ENCODE assay signal across 40 cellular contexts in genomic region chr11:95417832-95418231, GRCh38.
"Had no signal": no experiment of that assay in that cellular context is flagged by ENCODE, and none has a peak within 500 bp of the region (broad histone marks: within the 10 kb centered on the region; RNA-seq: fewer than 3 reads in every experiment).

No MANE protein-coding gene starts in this region.

- H3K4me1 ChIP-seq: adrenal gland, ascending aorta, body of pancreas, breast epithelium had no signal

- H3K27me3 ChIP-seq: ascending aorta, body of pancreas, brain microvascular endothelial cell, breast epithelium, cardiac muscle cell had no signal

- H3K27ac ChIP-seq: adrenal gland, ascending aorta, body of pancreas, brain microvascular endothelial cell, breast epithelium, cardiac muscle cell had no signal

- H3K4me3 ChIP-seq: adrenal gland, ascending aorta, body of pancreas, breast epithelium, cardiac muscle cell had no signal

- ATAC-seq: activated naive CD4-positive, alpha-beta T cell treated with anti-CD3 and anti-CD28 coated beads, Interleukin-2, amount 50 U/mL, for 72 hours; activated naive CD8-positive, alpha-beta T cell treated with anti-CD3 and anti-CD28 coated beads, Interleukin-2, amount 50 U/mL, for 24 hours; activated T-cell treated with anti-CD3 and anti-CD28 coated beads, Interleukin-2, amount 50 U/mL, for 4 hours; activated T-cell treated with anti-CD3 and anti-CD28 coated beads, Interleukin-2, amount 50 U/mL, for 72 hours; activated T-helper 17 cell treated with anti-CD3 and anti-CD28 coated beads, Interleukin-2, amount 50 U/mL, for 72 hours; body of pancreas had no signal

- H3K36me3 Mint-ChIP-seq: activated naive CD4-positive, alpha-beta T cell treated with anti-CD3 and anti-CD28 coated beads, Interleukin-2, amount 10 ng/mL, durations not matched to agents 7 days and 5 days; activated naive CD4-positive, alpha-beta T cell treated with anti-CD3 and anti-CD28 coated beads, Interleukin-2, amount 50 U/mL, for 24 hours; activated naive CD4-positive, alpha-beta T cell treated with anti-CD3 and anti-CD28 coated beads, Interleukin-2, amount 50 U/mL, for 72 hours; activated naive CD8-positive, alpha-beta T cell; activated naive CD8-positive, alpha-beta T cell treated with anti-CD3 and anti-CD28 coated beads for 36 hours; activated naive CD8-positive, alpha-beta T cell treated with anti-CD3 and anti-CD28 coated beads, Interleukin-2, amount 10 ng/mL, durations not matched to agents 7 days and 5 days; brain had no signal

- H3K9me3 ChIP-seq: adrenal gland, ascending aorta, body of pancreas, breast epithelium had no signal

- H3K4me3 Mint-ChIP-seq: activated naive CD4-positive, alpha-beta T cell treated with anti-CD3 and anti-CD28 coated beads for 36 hours; activated naive CD4-positive, alpha-beta T cell treated with anti-CD3 and anti-CD28 coated beads, Interleukin-2, amount 10 ng/mL, durations not matched to agents 7 days and 5 days; activated naive CD4-positive, alpha-beta T cell treated with anti-CD3 and anti-CD28 coated beads, Interleukin-2, amount 50 U/mL, for 24 hours; activated naive CD8-positive, alpha-beta T cell; activated naive CD8-positive, alpha-beta T cell treated with anti-CD3 and anti-CD28 coated beads for 36 hours; activated naive CD8-positive, alpha-beta T cell treated with anti-CD3 and anti-CD28 coated beads, Interleukin-2, amount 10 ng/mL, durations not matched to agents 7 days and 5 days; activated naive CD8-positive, alpha-beta T cell treated with anti-CD3 and anti-CD28 coated beads, Interleukin-2, amount 50 U/mL, for 24 hours; activated T-cell treated with anti-CD3 and anti-CD28 coated beads, Interleukin-2, amount 50 U/mL, for 24 hours; activated T-cell treated with anti-CD3 and anti-CD28 coated beads, Interleukin-2, amount 50 U/mL, for 4 hours; activated T-cell treated with anti-CD3 and anti-CD28 coated beads, Interleukin-2, amount 50 U/mL, for 72 hours; activated T-helper 1 cell treated with anti-CD3 and anti-CD28 coated beads, Interleukin-12 subunit alpha, Interleukin-12 subunit beta, Interleukin-2, Interleukin-4 antibody, amounts not matched to agents 30 ng/mL and 10 ng/mL and 1 ng/mL, durations not matched to agents 14 hours and 24 hours and 36 hours; activated T-helper 17 cell treated with anti-CD3 and anti-CD28 coated beads, Interleukin-2, amount 50 U/mL, for 72 hours; brain; central memory CD8-positive, alpha-beta T cell had no signal

- H3K27me3 Mint-ChIP-seq: activated naive CD4-positive, alpha-beta T cell treated with anti-CD3 and anti-CD28 coated beads, Interleukin-2, amount 50 U/mL, for 24 hours; activated naive CD8-positive, alpha-beta T cell; activated naive CD8-positive, alpha-beta T cell treated with anti-CD3 and anti-CD28 coated beads for 36 hours; activated naive CD8-positive, alpha-beta T cell treated with anti-CD3 and anti-CD28 coated beads, Interleukin-2, amount 50 U/mL, for 24 hours; activated T-cell treated with anti-CD3 and anti-CD28 coated beads, Interleukin-2, amount 50 U/mL, for 24 hours; activated T-helper 17 cell treated with anti-CD3 and anti-CD28 coated beads, Interleukin-2, amount 50 U/mL, for 72 hours; central memory CD8-positive, alpha-beta T cell had no signal

- H3K27ac Mint-ChIP-seq: activated naive CD4-positive, alpha-beta T cell treated with anti-CD3 and anti-CD28 coated beads for 36 hours; activated naive CD4-positive, alpha-beta T cell treated with anti-CD3 and anti-CD28 coated beads, Interleukin-2, amount 10 ng/mL, durations not matched to agents 7 days and 5 days; activated naive CD4-positive, alpha-beta T cell treated with anti-CD3 and anti-CD28 coated beads, Interleukin-2, amount 50 U/mL, for 24 hours; activated naive CD4-positive, alpha-beta T cell treated with anti-CD3 and anti-CD28 coated beads, Interleukin-2, amount 50 U/mL, for 72 hours; activated naive CD8-positive, alpha-beta T cell; activated naive CD8-positive, alpha-beta T cell treated with anti-CD3 and anti-CD28 coated beads for 36 hours; activated naive CD8-positive, alpha-beta T cell treated with anti-CD3 and anti-CD28 coated beads, Interleukin-2, amount 10 ng/mL, durations not matched to agents 7 days and 5 days; activated naive CD8-positive, alpha-beta T cell treated with anti-CD3 and anti-CD28 coated beads, Interleukin-2, amount 50 U/mL, for 24 hours; activated T-cell treated with anti-CD3 and anti-CD28 coated beads, Interleukin-2, amount 50 U/mL, for 24 hours; activated T-cell treated with anti-CD3 and anti-CD28 coated beads, Interleukin-2, amount 50 U/mL, for 72 hours; activated T-helper 1 cell treated with anti-CD3 and anti-CD28 coated beads, Interleukin-12 subunit alpha, Interleukin-12 subunit beta, Interleukin-2, Interleukin-4 antibody, amounts not matched to agents 30 ng/mL and 10 ng/mL and 1 ng/mL, durations not matched to agents 14 hours and 24 hours and 36 hours; activated T-helper 17 cell treated with anti-CD3 and anti-CD28 coated beads, Interleukin-2, amount 50 U/mL, for 72 hours; activated T-helper 2 cell treated with anti-CD3 and anti-CD28 coated beads, Interferon-gamma antibody, Interleukin-2, Interleukin-4, amounts not matched to agents 10 μg/mL and 5 μg/mL and 100 μg/mL, durations not matched to agents 14 hours and 24 hours and 36 hours; brain had no signal

- H3K4me1 Mint-ChIP-seq: activated naive CD4-positive, alpha-beta T cell treated with anti-CD3 and anti-CD28 coated beads, Interleukin-2, amount 10 ng/mL, durations not matched to agents 7 days and 5 days; activated naive CD4-positive, alpha-beta T cell treated with anti-CD3 and anti-CD28 coated beads, Interleukin-2, amount 50 U/mL, for 24 hours; activated naive CD8-positive, alpha-beta T cell treated with anti-CD3 and anti-CD28 coated beads for 36 hours; activated naive CD8-positive, alpha-beta T cell treated with anti-CD3 and anti-CD28 coated beads, Interleukin-2, amount 50 U/mL, for 24 hours; activated T-helper 17 cell treated with anti-CD3 and anti-CD28 coated beads, Interleukin-2, amount 50 U/mL, for 72 hours; central memory CD8-positive, alpha-beta T cell had no signal

- H3K9me3 Mint-ChIP-seq: activated naive CD4-positive, alpha-beta T cell treated with anti-CD3 and anti-CD28 coated beads for 36 hours; activated naive CD4-positive, alpha-beta T cell treated with anti-CD3 and anti-CD28 coated beads, Interleukin-2, amount 10 ng/mL, durations not matched to agents 7 days and 5 days; activated naive CD4-positive, alpha-beta T cell treated with anti-CD3 and anti-CD28 coated beads, Interleukin-2, amount 50 U/mL, for 24 hours; activated naive CD8-positive, alpha-beta T cell treated with anti-CD3 and anti-CD28 coated beads for 36 hours; activated naive CD8-positive, alpha-beta T cell treated with anti-CD3 and anti-CD28 coated beads, Interleukin-2, amount 50 U/mL, for 24 hours; activated T-cell treated with anti-CD3 and anti-CD28 coated beads, Interleukin-2, amount 50 U/mL, for 24 hours; activated T-cell treated with anti-CD3 and anti-CD28 coated beads, Interleukin-2, amount 50 U/mL, for 4 hours; activated T-helper 1 cell treated with anti-CD3 and anti-CD28 coated beads, Interleukin-12 subunit alpha, Interleukin-12 subunit beta, Interleukin-2, Interleukin-4 antibody, amounts not matched to agents 30 ng/mL and 10 ng/mL and 1 ng/mL, durations not matched to agents 14 hours and 24 hours and 36 hours; activated T-helper 17 cell treated with anti-CD3 and anti-CD28 coated beads, Interleukin-2, amount 50 U/mL, for 72 hours; activated T-helper 2 cell treated with anti-CD3 and anti-CD28 coated beads, Interferon-gamma antibody, Interleukin-2, Interleukin-4, amounts not matched to agents 10 μg/mL and 5 μg/mL and 100 μg/mL, durations not matched to agents 14 hours and 24 hours and 36 hours; central memory CD8-positive, alpha-beta T cell had no signal

- FAIRE-seq: astrocyte, bronchial epithelial cell had no signal

- H3K36me3 ChIP-seq: adrenal gland, ascending aorta, brain microvascular endothelial cell, breast epithelium, cardiac muscle cell had no signal

- DNase-seq: activated effector memory CD4-positive, alpha-beta T cell treated with anti-CD3 and anti-CD28 coated beads, Interleukin-2, amount 50 U/mL, for 16 hours; activated effector memory CD4-positive, alpha-beta T cell treated with Interleukin-2 at 50 U/mL for 16 hours; activated gamma-delta T cell; activated gamma-delta T cell treated with Interleukin-2 at 50 U/mL for 16 hours; activated naive CD4-positive, alpha-beta T cell; activated naive CD4-positive, alpha-beta T cell treated with anti-CD3 and anti-CD28 coated beads for 36 hours; activated naive CD4-positive, alpha-beta T cell treated with anti-CD3 and anti-CD28 coated beads, Interleukin-2, amount 10 ng/mL, durations not matched to agents 7 days and 5 days; activated naive CD4-positive, alpha-beta T cell treated with anti-CD3 and anti-CD28 coated beads, Interleukin-2, amount 50 U/mL, for 16 hours; activated naive CD4-positive, alpha-beta T cell treated with Interleukin-2 at 50 U/mL for 16 hours; activated naive CD8-positive, alpha-beta T cell treated with anti-CD3 and anti-CD28 coated beads for 36 hours; activated naive CD8-positive, alpha-beta T cell treated with anti-CD3 and anti-CD28 coated beads, Interleukin-2, amount 10 ng/mL, durations not matched to agents 7 days and 5 days; activated naive CD8-positive, alpha-beta T cell treated with anti-CD3 and anti-CD28 coated beads, Interleukin-2, amount 50 U/mL, for 24 hours; activated T-cell treated with anti-CD3 and anti-CD28 coated beads, Interleukin-2, amount 50 U/mL, for 1 hour; activated T-cell treated with anti-CD3 and anti-CD28 coated beads, Interleukin-2, amount 50 U/mL, for 24 hours; activated T-cell treated with anti-CD3 and anti-CD28 coated beads, Interleukin-2, amount 50 U/mL, for 4 hours; activated T-cell treated with anti-CD3 and anti-CD28 coated beads, Interleukin-2, amount 50 U/mL, for 48 hours; activated T-cell treated with anti-CD3 and anti-CD28 coated beads, Interleukin-2, amount 50 U/mL, for 72 hours; adrenal gland; amniotic stem cell; amygdala; anterior cingulate cortex; aorta; body of pancreas; brain microvascular endothelial cell; caudate nucleus; central memory CD4-positive, alpha-beta T cell; cerebellar nuclear complex had no signal
